1 cellular context compared by ENCODE assay signal in genomic region chr14:95330591-95331370, GRCh38.
TF ChIP-seq lines count a peak whose summit lies in the region.

No MANE protein-coding gene starts in this region.

TF ChIP-seq in HepG2, 621 proteins besides CTCF, POLR2A, EP300 and RAD21 (continued from another document):
- no peak for TF ChIP-seq CSRNP2 (CRISPR knock-in tag; conservative IDR thresholded peaks at IDR 0.05; ENCODE audit: low read depth)
- no peak for TF ChIP-seq HMG20B (CRISPR knock-in tag; conservative IDR thresholded peaks at IDR 0.05)
- no peak for TF ChIP-seq ZNF280B (CRISPR knock-in tag; IDR thresholded peaks at IDR 0.05; ENCODE audit: borderline replicate concordance)
- no peak for TF ChIP-seq ZNF20 (CRISPR knock-in tag; IDR thresholded peaks at IDR 0.05)
- no peak for TF ChIP-seq SMARCE1 (IDR thresholded peaks at IDR 0.05; ENCODE audit: borderline replicate concordance)
- no peak for TF ChIP-seq ZBTB3 (CRISPR knock-in tag; IDR thresholded peaks at IDR 0.05; ENCODE audit: borderline replicate concordance, low read depth)
